37 cellular contexts compared by ENCODE assay signal in the genomic region with DNA sequence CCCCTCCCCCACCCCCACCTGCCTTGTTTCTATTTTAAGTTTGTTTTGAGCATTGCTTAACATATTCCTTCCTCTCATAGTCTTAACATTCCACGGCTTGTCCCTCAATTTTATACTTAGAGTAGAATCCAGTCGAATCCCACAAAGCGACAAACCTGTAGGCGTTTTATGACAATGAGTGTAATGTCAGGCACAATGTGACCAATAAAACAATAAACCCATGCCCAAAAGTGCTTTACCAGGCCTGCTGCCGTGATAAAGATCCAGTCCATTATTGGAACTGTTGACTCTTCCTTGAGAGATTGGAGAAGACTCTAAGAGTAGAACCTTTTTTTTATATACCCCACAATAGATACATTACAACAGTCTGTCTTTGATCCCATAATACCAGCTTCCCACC. TPM values are rescaled to one million over a fixed set of nuclear protein-coding genes. Genes with fewer than 3 reads are reported as not detected.
"Had no signal": no experiment of that assay in that cellular context is flagged by ENCODE, and none has a peak within 500 bp of the region (broad histone marks: within the 10 kb centered on the region; RNA-seq: fewer than 3 reads in every experiment).

No MANE protein-coding gene starts in this region.

- DNase-seq: activated B cell treated with CpG ODN at 0.5 μM for 24 hours; activated CD4-positive, alpha-beta memory T cell treated with anti-CD3 and anti-CD28 coated beads for 36 hours; activated CD4-positive, alpha-beta T cell treated with anti-CD3 and anti-CD28 coated beads, Interleukin-2, amount 10 ng/mL, durations not matched to agents 24 days and 14 days; activated CD8-positive, alpha-beta memory T cell treated with anti-CD3 and anti-CD28 coated beads, Interleukin-2, amount 10 ng/mL, durations not matched to agents 7 days and 5 days; activated CD8-positive, alpha-beta memory T cell treated with anti-CD3 and anti-CD28 coated beads, Interleukin-2, amount 50 U/mL, for 4 hours; activated CD8-positive, alpha-beta T cell treated with anti-CD3 and anti-CD28 coated beads, Interleukin-2, amount 10 ng/mL, durations not matched to agents 7 days and 5 days; activated effector memory CD4-positive, alpha-beta T cell treated with anti-CD3 and anti-CD28 coated beads, Interleukin-2, amount 50 U/mL, for 16 hours; activated naive CD4-positive, alpha-beta T cell treated with anti-CD3 and anti-CD28 coated beads for 36 hours; activated naive CD8-positive, alpha-beta T cell treated with anti-CD3 and anti-CD28 coated beads, Interleukin-2, amount 10 ng/mL, durations not matched to agents 7 days and 5 days; activated T-cell treated with anti-CD3 and anti-CD28 coated beads, Interleukin-2, amount 50 U/mL, for 1 hour; activated T-cell treated with anti-CD3 and anti-CD28 coated beads, Interleukin-2, amount 50 U/mL, for 48 hours; central memory CD4-positive, alpha-beta T cell; cerebellar nuclear complex; cortex of kidney; dermis blood vessel endothelial cell; effector CD4-positive, alpha-beta T cell; effector memory CD8-positive, alpha-beta T cell; erythroblast; foreskin keratinocyte; gastrocnemius medialis; glutamatergic neuron; heart left ventricle; T-helper 1 cell; T-helper 17 cell; T1000; WERI-Rb-1 had no signal

- H3K9me3 Mint-ChIP-seq: activated B cell treated with CpG ODN at 0.5 μM for 24 hours; activated CD4-positive, alpha-beta memory T cell treated with anti-CD3 and anti-CD28 coated beads for 36 hours; activated CD4-positive, alpha-beta T cell treated with anti-CD3 and anti-CD28 coated beads, Interleukin-2, amount 10 ng/mL, durations not matched to agents 24 days and 14 days; activated naive CD4-positive, alpha-beta T cell treated with anti-CD3 and anti-CD28 coated beads for 36 hours; activated naive CD4-positive, alpha-beta T cell treated with anti-CD3 and anti-CD28 coated beads, Interleukin-2, amount 50 U/mL, for 24 hours; activated naive CD8-positive, alpha-beta T cell treated with anti-CD3 and anti-CD28 coated beads, Interleukin-2, amount 10 ng/mL, durations not matched to agents 7 days and 5 days; activated T-helper 1 cell treated with anti-CD3 and anti-CD28 coated beads, Interleukin-12 subunit alpha, Interleukin-12 subunit beta, Interleukin-2, Interleukin-4 antibody, amounts not matched to agents 30 ng/mL and 10 ng/mL and 1 ng/mL, durations not matched to agents 14 hours and 24 hours and 36 hours; activated T-helper 2 cell treated with anti-CD3 and anti-CD28 coated beads, Interferon-gamma antibody, Interleukin-2, Interleukin-4, amounts not matched to agents 10 μg/mL and 5 μg/mL and 100 μg/mL, durations not matched to agents 14 hours and 24 hours and 36 hours; brain; effector memory CD8-positive, alpha-beta T cell; T-helper 2 cell treated with Interferon-gamma antibody and Interleukin-4, amounts not matched to agents 5 μg/mL and 100 μg/mL, for 36 hours had no signal

- H3K27me3 ChIP-seq: ascending aorta, breast epithelium, cardiac muscle cell, esophagus muscularis mucosa, foreskin keratinocyte, gastrocnemius medialis, heart left ventricle had no signal

- H3K4me1 ChIP-seq: ascending aorta, breast epithelium, foreskin keratinocyte had no signal

- H3K36me3 ChIP-seq: ascending aorta, breast epithelium, cardiac muscle cell, esophagus muscularis mucosa, gastrocnemius medialis, heart left ventricle, WERI-Rb-1 had no signal

- H3K9me3 ChIP-seq: ascending aorta, breast epithelium, esophagus muscularis mucosa, gastrocnemius medialis, heart left ventricle had no signal

- H3K27ac ChIP-seq: ascending aorta, breast epithelium, cardiac muscle cell, esophagus muscularis mucosa, foreskin keratinocyte, heart left ventricle, WERI-Rb-1 had no signal

- H3K4me3 ChIP-seq: ascending aorta, breast epithelium, cardiac muscle cell, esophagus muscularis mucosa, gastrocnemius medialis, heart left ventricle had no signal

- ATAC-seq: activated CD4-positive, CD25-positive, alpha-beta regulatory T cell treated with anti-CD3 and anti-CD28 coated beads, Interleukin-2, amount 50 U/mL, for 24 hours; activated CD8-positive, alpha-beta memory T cell treated with anti-CD3 and anti-CD28 coated beads, Interleukin-2, amount 10 ng/mL, durations not matched to agents 7 days and 5 days; activated CD8-positive, alpha-beta T cell treated with anti-CD3 and anti-CD28 coated beads, Interleukin-2, amount 10 ng/mL, durations not matched to agents 7 days and 5 days; effector memory CD8-positive, alpha-beta T cell; foreskin keratinocyte; gastrocnemius medialis; heart left ventricle; T-helper 17 cell had no signal

- H3K36me3 Mint-ChIP-seq: activated CD4-positive, alpha-beta memory T cell treated with anti-CD3 and anti-CD28 coated beads for 36 hours; activated CD8-positive, alpha-beta memory T cell treated with anti-CD3 and anti-CD28 coated beads, Interleukin-2, amount 10 ng/mL, durations not matched to agents 7 days and 5 days; activated naive CD4-positive, alpha-beta T cell treated with anti-CD3 and anti-CD28 coated beads, Interleukin-2, amount 50 U/mL, for 24 hours; activated naive CD8-positive, alpha-beta T cell treated with anti-CD3 and anti-CD28 coated beads, Interleukin-2, amount 10 ng/mL, durations not matched to agents 7 days and 5 days; brain had no signal

- H3K27ac Mint-ChIP-seq: activated B cell treated with CpG ODN at 0.5 μM for 24 hours; activated CD4-positive, alpha-beta memory T cell treated with anti-CD3 and anti-CD28 coated beads for 36 hours; activated CD4-positive, alpha-beta T cell treated with anti-CD3 and anti-CD28 coated beads, Interleukin-2, amount 10 ng/mL, durations not matched to agents 24 days and 14 days; activated CD8-positive, alpha-beta memory T cell treated with anti-CD3 and anti-CD28 coated beads, Interleukin-2, amount 10 ng/mL, durations not matched to agents 7 days and 5 days; activated CD8-positive, alpha-beta T cell treated with anti-CD3 and anti-CD28 coated beads, Interleukin-2, amount 10 ng/mL, durations not matched to agents 7 days and 5 days; activated naive CD4-positive, alpha-beta T cell treated with anti-CD3 and anti-CD28 coated beads for 36 hours; activated naive CD4-positive, alpha-beta T cell treated with anti-CD3 and anti-CD28 coated beads, Interleukin-2, amount 50 U/mL, for 24 hours; activated naive CD8-positive, alpha-beta T cell treated with anti-CD3 and anti-CD28 coated beads, Interleukin-2, amount 10 ng/mL, durations not matched to agents 7 days and 5 days; activated T-helper 1 cell treated with anti-CD3 and anti-CD28 coated beads, Interleukin-12 subunit alpha, Interleukin-12 subunit beta, Interleukin-2, Interleukin-4 antibody, amounts not matched to agents 30 ng/mL and 10 ng/mL and 1 ng/mL, durations not matched to agents 14 hours and 24 hours and 36 hours; activated T-helper 2 cell treated with anti-CD3 and anti-CD28 coated beads, Interferon-gamma antibody, Interleukin-2, Interleukin-4, amounts not matched to agents 10 μg/mL and 5 μg/mL and 100 μg/mL, durations not matched to agents 14 hours and 24 hours and 36 hours; brain; T-helper 17 cell; T-helper 2 cell treated with Interferon-gamma antibody and Interleukin-4, amounts not matched to agents 5 μg/mL and 100 μg/mL, for 36 hours had no signal

RNA-seq across cellular contexts. Expression of gene MRO, which starts 6.2 kb away (rescaled TPM):
- total RNA-seq: activated B cell treated with CpG ODN at 0.5 μM for 24 hours; activated CD4-positive, alpha-beta memory T cell treated with anti-CD3 and anti-CD28 coated beads for 36 hours; activated CD4-positive, alpha-beta T cell treated with anti-CD3 and anti-CD28 coated beads, Interleukin-2, amount 10 ng/mL, durations not matched to agents 24 days and 14 days; activated CD8-positive, alpha-beta memory T cell treated with anti-CD3 and anti-CD28 coated beads for 36 hours; activated CD8-positive, alpha-beta memory T cell treated with anti-CD3 and anti-CD28 coated beads, Interleukin-2, amount 10 ng/mL, durations not matched to agents 7 days and 5 days; activated CD8-positive, alpha-beta T cell treated with anti-CD3 and anti-CD28 coated beads, Interleukin-2, amount 10 ng/mL, durations not matched to agents 7 days and 5 days; activated naive CD4-positive, alpha-beta T cell treated with anti-CD3 and anti-CD28 coated beads for 36 hours; activated naive CD8-positive, alpha-beta T cell treated with anti-CD3 and anti-CD28 coated beads, Interleukin-2, amount 10 ng/mL, durations not matched to agents 7 days and 5 days; activated T-helper 1 cell treated with anti-CD3 and anti-CD28 coated beads, Interleukin-12 subunit alpha, Interleukin-12 subunit beta, Interleukin-2, Interleukin-4 antibody, amounts not matched to agents 30 ng/mL and 10 ng/mL and 1 ng/mL, durations not matched to agents 14 hours and 24 hours and 36 hours; activated T-helper 2 cell treated with anti-CD3 and anti-CD28 coated beads, Interferon-gamma antibody, Interleukin-2, Interleukin-4, amounts not matched to agents 10 μg/mL and 5 μg/mL and 100 μg/mL, durations not matched to agents 14 hours and 24 hours and 36 hours; cardiac muscle cell; foreskin keratinocyte; T-helper 17 cell had no signal
- polyA plus RNA-seq: cardiac muscle cell, foreskin keratinocyte had no signal
